Comparison of ENCODE assay signal across 1 cellular context in the genomic region with DNA sequence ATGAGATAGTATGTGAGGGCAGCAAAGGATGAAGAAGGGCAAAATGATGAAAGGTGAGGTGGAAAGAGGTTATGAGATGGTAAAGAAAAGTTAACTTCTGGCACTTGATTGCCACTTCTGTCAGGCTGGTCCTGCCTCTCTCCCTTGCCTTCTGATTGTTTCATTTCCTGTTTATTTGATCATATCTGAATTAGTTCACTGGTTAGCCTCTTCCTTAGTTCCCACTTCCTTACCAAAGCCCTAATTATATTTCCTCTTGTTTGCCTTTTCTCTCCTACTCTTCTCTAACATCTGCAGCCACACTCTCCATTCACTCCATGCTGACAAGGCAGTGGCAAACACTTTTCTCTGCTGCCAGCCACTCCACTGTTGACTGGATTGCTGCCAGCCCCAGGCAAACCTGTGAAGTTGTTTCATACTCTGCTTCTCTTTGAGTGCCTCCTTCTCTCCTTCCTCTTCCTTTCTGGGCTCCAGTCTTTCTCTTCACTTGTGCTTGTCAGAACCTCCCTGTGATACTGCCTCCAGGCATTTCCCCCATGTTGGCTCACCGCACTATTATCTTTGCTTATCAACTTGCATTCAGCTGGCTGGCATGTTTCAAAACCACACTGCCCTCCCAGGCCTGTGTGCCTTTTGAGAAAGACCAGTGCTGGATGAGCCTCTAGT.
TF ChIP-seq lines count a peak whose summit lies in the region.

No MANE protein-coding gene starts in this region.

TF ChIP-seq in endothelial cell of umbilical vein, 7 proteins besides CTCF, POLR2A, EP300 and RAD21:
- TF ChIP-seq GATA2 (IDR thresholded peaks at IDR 0.05; ENCODE audit: insufficient read depth, insufficient read length, low read depth, low read length) (peak; percentile 95), JUN (IDR thresholded peaks at IDR 0.05; ENCODE audit: borderline replicate concordance, insufficient read depth, insufficient read length, low read depth) (no peak), POLR2AphosphoS5 (IDR thresholded peaks at IDR 0.05; ENCODE audit: insufficient read depth, low read depth, low read length) (peak; percentile 72), EZH2 (IDR thresholded peaks at IDR 0.05; ENCODE audit: borderline replicate concordance, low read depth, low read length, severe bottlenecking) (no peak), MYC (IDR thresholded peaks at IDR 0.05; ENCODE audit: low read depth, low read length) (no peak)
- TF ChIP-seq, protein P1, sequence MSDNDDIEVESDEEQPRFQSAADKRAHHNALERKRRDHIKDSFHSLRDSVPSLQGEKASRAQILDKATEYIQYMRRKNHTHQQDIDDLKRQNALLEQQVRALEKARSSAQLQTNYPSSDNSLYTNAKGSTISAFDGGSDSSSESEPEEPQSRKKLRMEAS (IDR thresholded peaks at IDR 0.05; ENCODE audit: insufficient read depth, insufficient read length) = no peak
TF ChIP-seq in endothelial cell of umbilical vein: peak in this region for 2.
